In the genomic region with DNA sequence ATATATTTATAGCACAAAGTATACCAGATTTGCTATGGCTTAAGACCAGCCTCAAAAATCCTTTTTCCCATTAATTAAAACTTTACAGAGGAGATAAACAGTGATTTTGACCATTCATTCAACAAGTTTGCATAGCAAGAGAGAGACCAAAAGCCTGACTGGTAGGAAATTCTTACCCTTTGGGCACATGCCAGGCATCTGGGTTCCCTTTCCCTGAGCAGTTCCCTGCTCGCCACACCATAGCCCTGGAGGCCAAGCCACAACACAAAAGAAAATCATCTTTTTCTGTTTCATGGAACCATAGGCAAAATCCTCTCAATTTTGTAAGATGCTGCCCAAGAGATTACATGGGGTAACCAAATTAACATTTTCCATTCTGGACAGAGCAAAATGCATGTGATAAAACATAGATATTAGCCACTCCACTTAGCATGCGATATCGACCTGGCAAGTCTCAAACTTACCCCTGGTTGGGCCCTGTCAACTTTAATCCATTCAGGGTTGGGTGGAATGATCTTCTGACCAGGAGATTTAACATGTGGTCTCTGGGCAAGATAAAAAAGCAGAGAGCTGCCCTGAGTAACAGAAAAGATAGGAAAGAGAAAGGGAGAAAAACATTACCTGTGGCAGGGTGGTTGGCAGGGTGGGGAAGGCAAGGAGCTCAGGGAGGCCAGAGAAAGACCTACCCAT, we compare ENCODE assay signal across 1 cellular context.
TF ChIP-seq lines count a peak whose summit lies in the region.

No MANE protein-coding gene starts in this region.

TF ChIP-seq in A549, 52 proteins besides CTCF, POLR2A, EP300 and RAD21 (continued from another document):
- TF ChIP-seq EHF (CRISPR knock-in tag; IDR thresholded peaks at IDR 0.05) (no peak), CEBPB (IDR thresholded peaks at IDR 0.05) (no peak), HOXA7 (CRISPR knock-in tag; IDR thresholded peaks at IDR 0.05) (no peak), RARB (CRISPR knock-in tag; IDR thresholded peaks at IDR 0.05) (no peak), JUNB (IDR thresholded peaks at IDR 0.05) (no peak), NR3C1 (IDR thresholded peaks at IDR 0.05) (no peak), NPAS2 (CRISPR knock-in tag; IDR thresholded peaks at IDR 0.05; ENCODE audit: borderline replicate concordance) (no peak), CHD2 (IDR thresholded peaks at IDR 0.05; ENCODE audit: low read length, partially characterized antibody) (no peak)
- TF ChIP-seq, protein P1, sequence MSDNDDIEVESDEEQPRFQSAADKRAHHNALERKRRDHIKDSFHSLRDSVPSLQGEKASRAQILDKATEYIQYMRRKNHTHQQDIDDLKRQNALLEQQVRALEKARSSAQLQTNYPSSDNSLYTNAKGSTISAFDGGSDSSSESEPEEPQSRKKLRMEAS (IDR thresholded peaks at IDR 0.05) = no peak
